ENCODE assay signal across 19 cellular contexts in the genomic region with DNA sequence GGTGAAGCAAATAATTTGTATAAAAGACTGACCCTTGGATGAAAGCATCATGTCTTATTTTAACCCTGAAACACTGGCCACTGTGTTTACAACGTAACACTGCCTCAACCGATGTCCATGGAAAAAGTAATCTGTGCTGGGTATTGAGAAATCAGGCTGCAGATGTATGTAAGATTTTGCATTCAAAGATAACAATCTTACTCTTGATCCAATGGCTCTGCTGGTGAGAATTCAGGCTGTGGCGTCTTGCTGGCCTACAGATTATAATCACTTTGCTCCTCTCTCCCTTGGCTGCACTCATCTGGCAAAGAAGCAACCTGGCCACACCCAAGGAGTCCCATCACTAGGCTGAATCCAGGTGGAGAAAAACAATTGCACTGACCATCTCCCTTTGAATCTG. TPM values are rescaled to one million over a fixed set of nuclear protein-coding genes. Genes with fewer than 3 reads are reported as not detected.
DNase-seq lines count a peak whose midpoint lies in the region; ATAC-seq and TF ChIP-seq lines count a peak whose summit lies in the region.
"Had no signal": no experiment of that assay in that cellular context is flagged by ENCODE, and none has a peak within 500 bp of the region (broad histone marks: within the 10 kb centered on the region; RNA-seq: fewer than 3 reads in every experiment).

No MANE protein-coding gene starts in this region.

- dilution Hi-C loops in IMR-90 (cut with HindIII; ENCODE audit: low sequenced_read_pairs, unreplicated experiment), result no loop called here

- TF ChIP-seq POLR2A in IMR-90 (IDR thresholded peaks at IDR 0.05; ENCODE audit: low read depth, low read length) (no peak), uterus (IDR thresholded peaks at IDR 0.05) (no peak)

- H2BK120ac ChIP-seq in IMR-90 (ENCODE audit: low read depth, low read length), result no peak overlapping the region

- H4K5ac ChIP-seq in IMR-90 (ENCODE audit: low read depth, low read length), result no peak overlapping the region

- ATAC-seq in IMR-90 (ENCODE audit: low read depth) (no peak; the same call in 1 of the 2 replicates), RWPE2 (ENCODE audit: low read depth) (peak; percentile 31)
- no peak for ATAC-seq in naive thymus-derived CD4-positive, alpha-beta T cell

- H3K23ac ChIP-seq in IMR-90 (ENCODE audit: low read depth, low read length), result no peak overlapping the region

- H4K20me1 ChIP-seq in IMR-90 (ENCODE audit: insufficient read depth, low read length), result peaks cover 44% of the 10 kb centered on the region

- no peak overlapping the region for H2BK20ac ChIP-seq in IMR-90 (ENCODE audit: low read depth, low read length)

- peaks cover 47 to 74% of the 10 kb centered on the region in 2 experiments for H3K79me1 ChIP-seq in IMR-90 (ENCODE audit: low read depth in 1 of 2, low read length in 2 of 2)

- H3K9me3 ChIP-seq in IMR-90 (ENCODE audit: control insufficient read depth, insufficient read depth, low read length), result no peaks in the 10 kb centered on the region
- H3K9me3 ChIP-seq in RWPE2 (ENCODE audit: severe bottlenecking), result no peaks in the 10 kb centered on the region
- no peaks in the 10 kb centered on the region for H3K9me3 ChIP-seq in naive thymus-derived CD4-positive, alpha-beta T cell (ENCODE audit: control insufficient read depth in 2 of 3, low read length in 3 of 3)
- H3K9me3 ChIP-seq in uterus, result no peaks in the 10 kb centered on the region

- H3K4me1 ChIP-seq in IMR-90 (ENCODE audit: control insufficient read depth, insufficient read depth, low read length) (peaks cover 21% of the 10 kb centered on the region), RWPE2 (ENCODE audit: insufficient read depth, poor library complexity, severe bottlenecking) (peaks cover 20% of the 10 kb centered on the region), uterus (no peaks in the 10 kb centered on the region)
- no peaks in the 10 kb centered on the region for H3K4me1 ChIP-seq in naive thymus-derived CD4-positive, alpha-beta T cell (ENCODE audit: control insufficient read depth in 2 of 2, insufficient read depth in 2 of 2, low read length in 2 of 2)

- H4K91ac ChIP-seq in IMR-90 (ENCODE audit: insufficient read depth, low read depth, low read length), result no peak overlapping the region

- CTCF ChIA-PET in IMR-90 (lab: Yijun Ruan, JAX), result no interaction called here
- CTCF ChIA-PET in naive thymus-derived CD4-positive, alpha-beta T cell (lab: Charles Lee), result no interaction called here
- CTCF ChIA-PET in activated CD4-positive, alpha-beta T cell treated with anti-CD3 and anti-CD28 coated beads, Interleukin-2, amount 10 ng/mL, durations not matched to agents 7 days and 5 days (lab: Charles Lee), result interaction anchor here (1.0 kb wide), 1 partner anchor 11 kb away, joined by 3 read pairs; no protein-coding TSS in a partner anchor

- no peaks in the 10 kb centered on the region for H3K27me3 ChIP-seq in IMR-90 (ENCODE audit: control insufficient read depth, insufficient read depth, low read length)
- no peaks in the 10 kb centered on the region for H3K27me3 ChIP-seq in RWPE2 (ENCODE audit: insufficient read depth, poor library complexity, severe bottlenecking)
- no peaks in the 10 kb centered on the region for H3K27me3 ChIP-seq in naive thymus-derived CD4-positive, alpha-beta T cell (ENCODE audit: control insufficient read depth in 2 of 2, insufficient read depth in 2 of 2, low read length in 2 of 2)
- H3K27me3 ChIP-seq in uterus, result no peaks in the 10 kb centered on the region
- H3K27me3 ChIP-seq: BLaER1 treated with 17β-estradiol and CSF1 and Interleukin-3, amounts not matched to agents 10 nM and 100 nM had no signal

- no peak overlapping the region for H3K9ac ChIP-seq in IMR-90 (ENCODE audit: low read depth, low read length)
- H3K9ac ChIP-seq: BLaER1 treated with 17β-estradiol and CSF1 and Interleukin-3, amounts not matched to agents 10 nM and 100 nM had no signal

- in situ Hi-C loops in IMR-90 (cut with MboI; ENCODE audit: low sequenced_read_pairs), result no loop called here

- TF ChIP-seq CTCF in IMR-90 (conservative IDR thresholded peaks at IDR 0.05; ENCODE audit: low read depth, low read length) (no peak), RWPE2 (IDR thresholded peaks at IDR 0.05; ENCODE audit: poor library complexity, severe bottlenecking) (no peak), neural crest cell (conservative IDR thresholded peaks at IDR 0.05) (no peak), uterus (IDR thresholded peaks at IDR 0.05) (no peak)

- H2BK15ac ChIP-seq in IMR-90 (ENCODE audit: low read depth, low read length), result no peak overlapping the region

- no peak overlapping the region; the same call in 1 of the 2 replicates for H3K4me2 ChIP-seq in IMR-90 (ENCODE audit: low read depth, low read length)

- BruUV-seq in IMR-90 (replicated peaks; lab: Mats Ljungman, UMichigan), result no TSS peak

- H3K4ac ChIP-seq in IMR-90 (ENCODE audit: low read depth, low read length), result no peak overlapping the region

- H3K27ac ChIP-seq in IMR-90 (ENCODE audit: insufficient read depth, low read length) (no peak overlapping the region), RWPE2 (ENCODE audit: poor library complexity, severe bottlenecking) (no peak overlapping the region), uterus (no peak overlapping the region)
- no peak overlapping the region for H3K27ac ChIP-seq in naive thymus-derived CD4-positive, alpha-beta T cell (ENCODE audit: low read depth, low read length)
- H3K27ac ChIP-seq: BLaER1 treated with 17β-estradiol and CSF1 and Interleukin-3, amounts not matched to agents 10 nM and 100 nM had no signal

- 0 out of 2 replicates have a peak overlapping the region, but pooled peaks have one; percentile 8 for H3K14ac ChIP-seq in IMR-90 (replicated peaks; ENCODE audit: low read depth, low read length)

- H3K18ac ChIP-seq in IMR-90 (ENCODE audit: low read depth, low read length), result no peak overlapping the region

- DNase-seq in IMR-90 (peak; percentile 49), RWPE2 (ENCODE audit: low spot score) (no peak), fibroblast of peridontal ligament (ENCODE audit: extremely low read depth) (peak; percentile 14), neural crest cell (ENCODE audit: low read depth, low spot score) (no peak), DMS53 treated with DMSO at 0.1 percent for 48 hours (lab: John Stamatoyannopoulos, UW; ENCODE audit: unreplicated experiment) (no peak), uterus (no peak)
- no peak for DNase-seq in naive thymus-derived CD4-positive, alpha-beta T cell
- DNase-seq in activated CD4-positive, alpha-beta T cell treated with anti-CD3 and anti-CD28 coated beads, Interleukin-2, amount 10 ng/mL, durations not matched to agents 7 days and 5 days, result no peak
- DNase-seq: CD8-positive, alpha-beta memory T cell; DMS79 treated with DMSO at 0.1 percent for 48 hours; HFFc6; Karpas-422; NCI-H187; NCI-H2227 treated with DMSO at 0.1 percent for 48 hours; NCI-H510A treated with DMSO at 0.1 percent for 48 hours; NCI-H774; RPMI8226 had no signal

- no peak overlapping the region for H2AK9ac ChIP-seq in IMR-90 (replicated peaks; ENCODE audit: low read depth, low read length, poor library complexity)

- peak overlapping the region; percentile 63 for H3K27ac Mint-ChIP-seq in neural crest cell (ENCODE audit: unreplicated experiment)
- no peak overlapping the region for H3K27ac Mint-ChIP-seq in naive thymus-derived CD4-positive, alpha-beta T cell
- no peak overlapping the region for H3K27ac Mint-ChIP-seq in activated CD4-positive, alpha-beta T cell treated with anti-CD3 and anti-CD28 coated beads, Interleukin-2, amount 10 ng/mL, durations not matched to agents 7 days and 5 days
- H3K27ac Mint-ChIP-seq: HFFc6 had no signal

- no peaks in the 10 kb centered on the region for H3K27me3 Mint-ChIP-seq in neural crest cell (ENCODE audit: low read depth)
- H3K27me3 Mint-ChIP-seq in naive thymus-derived CD4-positive, alpha-beta T cell, result peaks cover 0 to 7% (median 0%) of the 10 kb centered on the region in 5 donors
- H3K27me3 Mint-ChIP-seq in activated CD4-positive, alpha-beta T cell treated with anti-CD3 and anti-CD28 coated beads, Interleukin-2, amount 10 ng/mL, durations not matched to agents 7 days and 5 days, result no peaks in the 10 kb centered on the region

- TF ChIP-seq RAD21 in IMR-90 (IDR thresholded peaks at IDR 0.05; ENCODE audit: low read length), result no peak

- no peak overlapping the region for H2BK5ac ChIP-seq in IMR-90 (ENCODE audit: low read depth, low read length, poor library complexity, severe bottlenecking)

- peaks cover 3% of the 10 kb centered on the region for H3K9me3 Mint-ChIP-seq in neural crest cell
- peaks cover 0 to 1% (median 0%) of the 10 kb centered on the region in 11 donors for H3K9me3 Mint-ChIP-seq in naive thymus-derived CD4-positive, alpha-beta T cell
- H3K9me3 Mint-ChIP-seq in activated CD4-positive, alpha-beta T cell treated with anti-CD3 and anti-CD28 coated beads, Interleukin-2, amount 10 ng/mL, durations not matched to agents 7 days and 5 days, result no peaks in the 10 kb centered on the region
- H3K9me3 Mint-ChIP-seq: HFFc6 had no signal

- H2AK5ac ChIP-seq in IMR-90 (ENCODE audit: low read depth, low read length), result no peak overlapping the region

- peaks cover 14% of the 10 kb centered on the region for H3K36me3 Mint-ChIP-seq in neural crest cell (ENCODE audit: low read depth)
- peaks cover 0 to 9% (median 4%) of the 10 kb centered on the region in 5 donors for H3K36me3 Mint-ChIP-seq in naive thymus-derived CD4-positive, alpha-beta T cell
- H3K36me3 Mint-ChIP-seq in activated CD4-positive, alpha-beta T cell treated with anti-CD3 and anti-CD28 coated beads, Interleukin-2, amount 10 ng/mL, durations not matched to agents 7 days and 5 days (ENCODE audit: low read depth), result no peaks in the 10 kb centered on the region
- H3K36me3 Mint-ChIP-seq: CD8-positive, alpha-beta memory T cell had no signal

- H3K56ac ChIP-seq in IMR-90 (ENCODE audit: extremely low read depth, insufficient read depth, low read length), result no peak overlapping the region

- H3K36me3 ChIP-seq in IMR-90 (ENCODE audit: control insufficient read depth, insufficient read depth, low read length) (no peaks in the 10 kb centered on the region), RWPE2 (ENCODE audit: low read depth) (no peaks in the 10 kb centered on the region), uterus (no peaks in the 10 kb centered on the region)
- no peaks in the 10 kb centered on the region for H3K36me3 ChIP-seq in naive thymus-derived CD4-positive, alpha-beta T cell (ENCODE audit: control insufficient read depth in 2 of 3, insufficient read depth in 3 of 3, low read length in 3 of 3)

- peaks cover 20% of the 10 kb centered on the region; the same call in 1 of the 2 replicates for H3K9me1 ChIP-seq in IMR-90 (ENCODE audit: insufficient read depth, low read length)

- POLR2A ChIA-PET in IMR-90 (lab: Charles Lee; ENCODE audit: unreplicated experiment), result no interaction called here
- POLR2A ChIA-PET in naive thymus-derived CD4-positive, alpha-beta T cell (lab: Charles Lee), result no interaction called here
- POLR2A ChIA-PET in activated CD4-positive, alpha-beta T cell treated with anti-CD3 and anti-CD28 coated beads, Interleukin-2, amount 10 ng/mL, durations not matched to agents 7 days and 5 days (lab: Charles Lee), result no interaction called here

- peaks cover 59% of the 10 kb centered on the region for H3K4me1 Mint-ChIP-seq in neural crest cell
- peaks cover 7 to 48% (median 32%) of the 10 kb centered on the region in 7 donors for H3K4me1 Mint-ChIP-seq in naive thymus-derived CD4-positive, alpha-beta T cell
- H3K4me1 Mint-ChIP-seq in activated CD4-positive, alpha-beta T cell treated with anti-CD3 and anti-CD28 coated beads, Interleukin-2, amount 10 ng/mL, durations not matched to agents 7 days and 5 days, result peaks cover 8% of the 10 kb centered on the region
- H3K4me1 Mint-ChIP-seq: CD8-positive, alpha-beta memory T cell had no signal

- WGBS in IMR-90 (ENCODE audit: extremely low coverage in 2 of 2, insufficient read length in 1 of 2), 2 experiments, result no CpG with 5 or more reads among the region's 3 CpGs

- H3K4me3 Mint-ChIP-seq in neural crest cell, result no peak overlapping the region
- H3K4me3 Mint-ChIP-seq in naive thymus-derived CD4-positive, alpha-beta T cell, result no peak overlapping the region
- H3K4me3 Mint-ChIP-seq in activated CD4-positive, alpha-beta T cell treated with anti-CD3 and anti-CD28 coated beads, Interleukin-2, amount 10 ng/mL, durations not matched to agents 7 days and 5 days, result no peak overlapping the region
- H3K4me3 Mint-ChIP-seq: CD8-positive, alpha-beta memory T cell; HFFc6 had no signal

- intact Hi-C loops in IMR-90 (cut with micrococcal nuclease) (no loop called here), uterus (cut with DNase I; ENCODE audit: low total_unique reads) (no loop called here)
- intact Hi-C loops in naive thymus-derived CD4-positive, alpha-beta T cell (cut with micrococcal nuclease), result no loop called here

- H4K8ac ChIP-seq in IMR-90 (ENCODE audit: low read depth in 2 of 2, low read length in 2 of 2), result no peak overlapping the region

- H3K4me3 ChIP-seq in IMR-90 (ENCODE audit: insufficient read depth, low read depth, low read length) (no peak overlapping the region), RWPE2 (ENCODE audit: severe bottlenecking) (no peak overlapping the region), uterus (no peak overlapping the region)
- no peak overlapping the region for H3K4me3 ChIP-seq in naive thymus-derived CD4-positive, alpha-beta T cell (ENCODE audit: low read length)
- H3K4me3 ChIP-seq: BLaER1 treated with 17β-estradiol and CSF1 and Interleukin-3, amounts not matched to agents 10 nM and 100 nM had no signal

- no peak overlapping the region for H2AFZ ChIP-seq in IMR-90 (replicated peaks; ENCODE audit: low read length, poor library complexity)

RNA-seq across cellular contexts. Expression of gene ADGRA3, which starts 7.5 kb away (rescaled TPM):
- total RNA-seq in IMR-90 (2012; rRNA removed) (28.0 and 30.3 TPM in 2 replicates), neural crest cell (73.8 and 76.0 TPM in 2 replicates), uterus (100 to 1,000 TPM in 1 of 4 donors, 10 to 100 TPM in 3; 35.3 to 103 (median 45.4) TPM)
- polyA plus RNA-seq in IMR-90 (2012; rRNA removed), result 17.1 and 20.1 TPM in 2 replicates
- 5.5 and 14.0 TPM in 2 replicates for polyA plus RNA-seq in IMR-90 (2012; cell fraction: cytosol; rRNA removed)
- polyA plus RNA-seq in IMR-90 (2012; cell fraction: nucleus; rRNA removed; ENCODE audit: low replicate concordance), result 8.6 and 50.7 TPM in 2 replicates
- total RNA-seq in naive thymus-derived CD4-positive, alpha-beta T cell, result 1 to 10 TPM; 4.1 to 5.2 (median 4.9) TPM
- polyA plus RNA-seq in naive thymus-derived CD4-positive, alpha-beta T cell, result 1 to 10 TPM in 1 of 2 donors, under 1 TPM in 1; 0.60 to 2.1 TPM
- total RNA-seq in activated CD4-positive, alpha-beta T cell treated with anti-CD3 and anti-CD28 coated beads, Interleukin-2, amount 10 ng/mL, durations not matched to agents 7 days and 5 days, result 1 to 10 TPM; 2.6 to 3.2 TPM
- total RNA-seq: OCI-LY7 had no signal

Comparison
In these comparisons a context has a peak if more than half of its experiments do, and no peak if none do; other contexts are left out.
1. DNase-seq: peak in IMR-90 (single experiment) and fibroblast of peridontal ligament (single experiment); none in RWPE2 (single experiment), neural crest cell (single experiment), naive thymus-derived CD4-positive, alpha-beta T cell (0 of 9), DMS53 treated with DMSO at 0.1 percent for 48 hours (single experiment), activated CD4-positive, alpha-beta T cell treated with anti-CD3 and anti-CD28 coated beads, Interleukin-2, amount 10 ng/mL, durations not matched to agents 7 days and 5 days (single experiment) and uterus (0 of 2).